In the genomic region with DNA sequence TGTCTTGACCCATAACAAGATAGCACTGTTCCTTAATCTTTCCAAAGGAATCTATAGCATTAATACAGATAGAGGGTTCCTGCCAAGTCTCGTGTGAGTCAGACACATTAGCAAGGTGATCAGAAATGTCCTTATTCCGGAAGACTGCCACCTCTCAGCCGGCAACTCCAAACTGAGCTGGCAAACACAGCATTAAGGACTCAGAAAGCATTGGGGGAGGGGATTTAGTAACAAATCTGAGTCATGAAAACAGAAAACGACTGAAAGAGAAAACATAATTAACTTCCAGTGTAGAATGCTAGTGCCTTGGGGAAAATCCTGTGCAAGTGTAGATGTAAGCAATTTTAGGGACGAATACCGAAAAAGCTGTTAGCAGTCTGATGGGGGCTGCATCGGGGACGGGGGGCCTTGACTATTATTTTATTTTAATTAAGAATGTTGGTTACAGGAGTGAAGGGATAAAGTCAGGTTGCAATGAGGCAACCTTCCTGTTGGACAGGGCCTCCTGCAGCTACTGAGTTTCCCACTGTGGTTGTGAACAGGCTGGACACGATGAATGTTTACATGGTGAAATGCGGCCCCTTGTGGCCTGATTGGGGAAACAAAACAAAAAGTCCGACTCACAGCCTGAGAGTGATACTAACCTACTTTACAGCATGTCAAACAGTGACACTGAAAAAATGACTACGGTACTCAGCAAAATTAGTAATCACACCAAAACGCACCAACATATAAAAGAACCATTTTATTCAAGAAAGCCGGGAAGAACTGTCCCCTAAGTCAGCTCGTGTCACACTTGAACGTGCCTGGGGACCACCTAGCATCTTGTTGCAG, we compare ENCODE assay signal across 8 cellular contexts. TPM values are rescaled to one million over a fixed set of nuclear protein-coding genes. Genes with fewer than 3 reads are reported as not detected.
DNase-seq lines count a peak whose midpoint lies in the region; ATAC-seq and TF ChIP-seq lines count a peak whose summit lies in the region.

No MANE protein-coding gene starts in this region.

- TF ChIP-seq POLR2A in lower leg skin (IDR thresholded peaks at IDR 0.05) (no peak), stomach (IDR thresholded peaks at IDR 0.05) (no peak)

- peak; percentile 86 for ATAC-seq in Right ventricle myocardium inferior
- peak; percentile 71 for ATAC-seq in HG02678 (IDR thresholded peaks at IDR 0.05; ENCODE audit: unreplicated experiment)
- ATAC-seq in T-helper 17 cell = peak; percentile 54

- WGBS in lower leg skin, 2 donors = 36 to 38% methylated on average over 16 of the region's 16 CpGs
- WGBS in stomach, 5 donors = 36 to 43% (median 39%) methylated on average over 16 of the region's 16 CpGs

- no peak for TF ChIP-seq EP300 in stomach (IDR thresholded peaks at IDR 0.05)

- no peaks in the 10 kb centered on the region for H3K36me3 ChIP-seq in stomach

- peaks cover 24% of the 10 kb centered on the region for H3K27me3 Mint-ChIP-seq in T-helper 17 cell

- H3K27ac Mint-ChIP-seq in T-helper 17 cell = peak overlapping the region; percentile 24

- intact Hi-C loops in Right ventricle myocardium inferior (cut with DNase I) (loop anchor here (1.0 to 10.0 kb wide), 4 partner anchors 153 to 472 kb away; no protein-coding TSS in a partner anchor), cardiac septum (cut with DNase I) (loop anchor here (1.0 to 5.0 kb wide), 4 partner anchors 121 to 471 kb away; no protein-coding TSS in a partner anchor), lower leg skin (cut with DNase I; ENCODE audit: low total_unique reads) (loop anchor here (5.0 kb wide), 1 partner anchor 391 kb away; no protein-coding TSS in a partner anchor), stomach (cut with DNase I; ENCODE audit: low total_unique reads) (loop anchor here (10.0 kb wide), 1 partner anchor 463 kb away; no protein-coding TSS in a partner anchor)

- H3K27ac ChIP-seq in stomach = no peak overlapping the region

- H3K4me3 ChIP-seq in lower leg skin (ENCODE audit: low read depth, poor library complexity, severe bottlenecking) = no peak overlapping the region
- no peak overlapping the region for H3K4me3 ChIP-seq in stomach

- H3K27me3 ChIP-seq in stomach = no peaks in the 10 kb centered on the region

- H3K9me3 ChIP-seq in T-helper 17 cell (ENCODE audit: control insufficient read depth, low read length, poor library complexity, severe bottlenecking) = no peaks in the 10 kb centered on the region
- no peaks in the 10 kb centered on the region for H3K9me3 ChIP-seq in stomach

- peaks cover 4% of the 10 kb centered on the region for H3K4me1 Mint-ChIP-seq in T-helper 17 cell

- DNase-seq in Right ventricle myocardium inferior (ENCODE audit: missing footprints) = no peak
- DNase-seq in cardiac septum (ENCODE audit: low spot score) = no peak
- DNase-seq in NCI-H187 (lab: John Stamatoyannopoulos, UW) = peak; percentile 52 to 54
- peak in 1 of 3 donors; percentile 12 for DNase-seq in T-helper 17 cell
- DNase-seq in dermis microvascular lymphatic vessel endothelial cell (ENCODE audit: low read depth in 2 of 2) = peak; percentile 82 to 89
- DNase-seq in lower leg skin (ENCODE audit: low spot score in 2 of 2) = peak; percentile 67 to 89
- peak; percentile 73 for DNase-seq in stomach

- TF ChIP-seq CTCF in lower leg skin (IDR thresholded peaks at IDR 0.05) (no peak), stomach (IDR thresholded peaks at IDR 0.05) (peak in 5 of 7 experiments; percentile 47 to 79 (median 66))

- H3K4me3 Mint-ChIP-seq in T-helper 17 cell = no peak overlapping the region

- H3K36me3 Mint-ChIP-seq in T-helper 17 cell (ENCODE audit: low read depth) = peaks cover 4% of the 10 kb centered on the region

- H3K4me1 ChIP-seq in stomach = peaks cover 4 to 33% (median 22%) of the 10 kb centered on the region in 4 donors

RNA-seq across cellular contexts. Expression of gene MIS18A, which starts 20.7 kb away (rescaled TPM):
- total RNA-seq in Right ventricle myocardium inferior (2.0 TPM), cardiac septum (2.6 TPM), T-helper 17 cell (1 to 10 TPM; 2.8 TPM), dermis microvascular lymphatic vessel endothelial cell (6.2 and 13.1 TPM in 2 replicates), lower leg skin (1 to 10 TPM; 2.2 to 7.7 (median 3.9) TPM), stomach (1 to 10 TPM in 3 of 5 donors, not detected in 2; 1.4 to 9.5 (median 1.4) TPM)
- polyA plus RNA-seq in stomach = 10 to 100 TPM in 1 of 3 donors, 1 to 10 TPM in 2; 7.7 to 10.7 (median 8.3) TPM

RNA-seq across cellular contexts. Expression of gene MRAP, which starts 40.5 kb away (rescaled TPM):
- total RNA-seq in Right ventricle myocardium inferior (1.4 TPM), cardiac septum (not detected), T-helper 17 cell (not detected), dermis microvascular lymphatic vessel endothelial cell (not detected in 2 replicates), lower leg skin (1 to 10 TPM in 2 of 4 donors, under 1 TPM in 1, not detected in 1; 0.45 to 1.4 (median 1.3) TPM), stomach (under 1 TPM in 1 of 5 donors, not detected in 4; 0.55 TPM)
- under 1 TPM in 1 of 3 donors, not detected in 2; 0.30 TPM for polyA plus RNA-seq in stomach

Comparison
In these comparisons a context has a peak if more than half of its experiments do, and no peak if none do; other contexts are left out.
1. DNase-seq: peak in NCI-H187 (2 of 2), dermis microvascular lymphatic vessel endothelial cell (2 of 2), lower leg skin (2 of 2) and stomach (single experiment); none in Right ventricle myocardium inferior (single experiment) and cardiac septum (single experiment).
2. CTCF ChIP-seq: peak in stomach (5 of 7); none in lower leg skin (0 of 3).
3. Peak in every context shown above with its lines, with median percentiles within 50 percentile points of each other: ATAC-seq.